8 cellular contexts compared by ENCODE assay signal in the genomic region with DNA sequence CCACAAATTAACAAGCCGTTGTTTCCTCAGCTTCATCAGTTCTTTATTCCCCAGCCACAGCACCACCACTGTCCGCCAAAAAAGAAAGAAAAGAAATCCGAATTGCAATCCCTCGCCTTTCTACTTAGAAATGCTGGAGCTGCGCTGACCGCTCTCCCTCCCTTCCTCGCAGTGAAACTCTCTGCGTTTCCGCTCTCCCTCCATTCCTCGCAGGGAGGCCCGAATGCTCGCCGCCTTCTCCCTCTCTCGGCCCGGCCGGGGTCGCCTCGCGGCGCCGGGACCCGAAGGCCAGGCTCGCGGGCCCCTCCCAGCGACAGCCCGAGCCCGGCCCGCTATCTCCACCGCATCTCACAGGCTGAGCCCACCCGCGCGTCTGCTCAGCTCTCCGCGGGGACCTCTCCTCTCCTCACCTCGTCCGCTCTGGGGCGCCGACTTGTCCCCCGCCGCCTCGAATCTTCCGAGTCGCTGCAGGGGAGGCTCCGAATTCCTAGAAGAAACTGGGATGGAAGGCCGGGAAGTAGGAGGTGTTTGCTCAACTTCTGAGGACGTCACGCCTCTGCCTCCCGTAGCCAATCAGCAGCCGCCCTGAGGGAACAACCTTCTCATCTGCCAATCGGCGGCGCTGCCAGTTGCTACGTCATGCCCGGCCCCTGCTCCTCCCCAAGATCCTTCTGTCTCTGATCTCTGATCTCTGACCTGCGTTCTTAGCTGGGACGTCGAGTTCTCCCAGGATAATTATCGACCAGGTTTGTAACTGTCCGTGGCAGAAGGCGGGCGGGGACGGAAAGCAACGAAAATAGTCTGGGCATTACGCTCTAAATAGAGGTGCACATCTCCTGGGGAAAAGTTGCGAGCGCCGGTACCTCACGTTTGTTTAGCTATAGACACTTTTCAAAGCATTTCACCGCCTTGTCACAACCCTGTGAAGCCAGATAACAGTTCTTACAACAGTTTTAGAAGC. TPM values are rescaled to one million over a fixed set of nuclear protein-coding genes. Genes with fewer than 3 reads are reported as not detected.
DNase-seq lines count a peak whose midpoint lies in the region; ATAC-seq lines count a peak whose summit lies in the region.

A gene (minus strand): TSS at position 499 of the 961 bp plus-strand sequence. CDS start 10,523 bp downstream, outside the sequence.

- H3K27ac ChIP-seq in SK-N-MC (no peak within 1 kb of the TSS), subcutaneous abdominal adipose tissue (ENCODE audit: low read depth, low read length) (peak within 1 kb of the TSS; percentile 94)

- no peaks in the 10 kb centered on the region for H3K9me3 ChIP-seq in SK-N-MC (ENCODE audit: low read depth, low read length)
- H3K9me3 ChIP-seq in subcutaneous abdominal adipose tissue (ENCODE audit: control insufficient read depth in 5 of 5, low read length in 5 of 5) = no peaks in the 10 kb centered on the region

- peaks cover 12% of the 10 kb centered on the region for H3K4me1 Mint-ChIP-seq in activated naive CD8-positive, alpha-beta T cell treated with anti-CD3 and anti-CD28 coated beads, Interleukin-2, amount 10 ng/mL, durations not matched to agents 7 days and 5 days

- H3K4me1 ChIP-seq in subcutaneous abdominal adipose tissue (ENCODE audit: control insufficient read depth in 5 of 5, insufficient read depth in 5 of 5, low read length in 5 of 5) = peaks cover 0 to 20% (median 15%) of the 10 kb centered on the region in 5 donors

- peak within 1 kb of the TSS; percentile 74 for H3K9ac ChIP-seq in SK-N-MC (ENCODE audit: insufficient read length)
- peak within 1 kb of the TSS; percentile 59 to 97 (median 91) for H3K9ac ChIP-seq in subcutaneous abdominal adipose tissue (ENCODE audit: low read length in 5 of 5)

- H3K27me3 ChIP-seq in subcutaneous abdominal adipose tissue (ENCODE audit: control insufficient read depth in 5 of 5, insufficient read depth in 4 of 5, low read length in 5 of 5) = no peaks in the 10 kb centered on the region

- POLR2A ChIA-PET in activated naive CD8-positive, alpha-beta T cell treated with anti-CD3 and anti-CD28 coated beads, Interleukin-2, amount 10 ng/mL, durations not matched to agents 7 days and 5 days (lab: Charles Lee) = no interaction called here

- H3K36me3 Mint-ChIP-seq in activated naive CD8-positive, alpha-beta T cell treated with anti-CD3 and anti-CD28 coated beads, Interleukin-2, amount 10 ng/mL, durations not matched to agents 7 days and 5 days = no peaks in the 10 kb centered on the region

- H3K27ac Mint-ChIP-seq in activated naive CD8-positive, alpha-beta T cell treated with anti-CD3 and anti-CD28 coated beads, Interleukin-2, amount 10 ng/mL, durations not matched to agents 7 days and 5 days = peak within 1 kb of the TSS; percentile 77

- H3K9me3 Mint-ChIP-seq in activated naive CD8-positive, alpha-beta T cell treated with anti-CD3 and anti-CD28 coated beads, Interleukin-2, amount 10 ng/mL, durations not matched to agents 7 days and 5 days = no peaks in the 10 kb centered on the region

- H3K36me3 ChIP-seq in SK-N-MC (ENCODE audit: insufficient read depth, low read length) (no peaks in the 10 kb centered on the region), subcutaneous abdominal adipose tissue (ENCODE audit: control insufficient read depth in 5 of 5, insufficient read depth in 5 of 5, low read length in 5 of 5) (no peaks in the 10 kb centered on the region)

- H3K4me3 ChIP-seq in SK-N-MC (peak within 1 kb of the TSS; percentile 98), subcutaneous abdominal adipose tissue (ENCODE audit: low read depth in 1 of 5, low read length in 5 of 5) (peak within 1 kb of the TSS; percentile 82 to 97 (median 88))

- peaks cover 25% of the 10 kb centered on the region for H3K27me3 Mint-ChIP-seq in activated naive CD8-positive, alpha-beta T cell treated with anti-CD3 and anti-CD28 coated beads, Interleukin-2, amount 10 ng/mL, durations not matched to agents 7 days and 5 days

- DNase-seq in DMS 273 (lab: John Stamatoyannopoulos, UW; ENCODE audit: unreplicated experiment) (peak; percentile 96), KBM-7 (peak; percentile 96), SK-N-MC (ENCODE audit: low read depth, low spot score) (peak; percentile 75), glomerular visceral epithelial cell (ENCODE audit: extremely low spot score) (peak; percentile 93), non-pigmented ciliary epithelial cell (ENCODE audit: low read depth) (peak; percentile 73)
- peak; percentile 69 for DNase-seq in activated naive CD8-positive, alpha-beta T cell treated with anti-CD3 and anti-CD28 coated beads, Interleukin-2, amount 10 ng/mL, durations not matched to agents 7 days and 5 days

- peak within 1 kb of the TSS; percentile 95 for H3K4me3 Mint-ChIP-seq in activated naive CD8-positive, alpha-beta T cell treated with anti-CD3 and anti-CD28 coated beads, Interleukin-2, amount 10 ng/mL, durations not matched to agents 7 days and 5 days

- peak; percentile 100 for ATAC-seq in GM21737 (IDR thresholded peaks at IDR 0.05; ENCODE audit: unreplicated experiment)
- ATAC-seq in activated naive CD8-positive, alpha-beta T cell treated with anti-CD3 and anti-CD28 coated beads, Interleukin-2, amount 10 ng/mL, durations not matched to agents 7 days and 5 days (ENCODE audit: low read depth) = peak; percentile 95

- in situ Hi-C loops in KBM-7 (cut with MboI; ENCODE audit: low pct_unique_long_range_greater_than_20kb, low sequenced_read_pairs) = no loop called here

RNA-seq across cellular contexts. Expression of the gene that starts here (rescaled TPM):
- total RNA-seq in activated naive CD8-positive, alpha-beta T cell treated with anti-CD3 and anti-CD28 coated beads, Interleukin-2, amount 10 ng/mL, durations not matched to agents 7 days and 5 days = 1 to 10 TPM; 2.1 to 2.2 TPM
